ENCODE assay signal across 8 cellular contexts in genomic region chr11:125887373-125888324, GRCh38. TPM values are rescaled to one million over a fixed set of nuclear protein-coding genes. Genes with fewer than 3 reads are reported as not detected.
DNase-seq lines count a peak whose midpoint lies in the region; ATAC-seq, FAIRE-seq and TF ChIP-seq lines count a peak whose summit lies in the region.

TSS of gene HYLS1 (plus strand) at chr11:125887668. CDS start at chr11:125899369, 11,701 bp downstream.

- FAIRE-seq in GM19239 (lab: Jason Lieb, UNC) = peak; percentile 92

- H4K20me1 ChIP-seq in BLaER1 treated with 17β-estradiol and CSF1 and Interleukin-3, amounts not matched to agents 10 nM and 100 nM = peaks cover 0 to 24% (median 8%) of the 10 kb centered on the region in 11 experiments; a peak in 7 of 22 replicates

- ATAC-seq in HG03442 (IDR thresholded peaks at IDR 0.05; ENCODE audit: unreplicated experiment) (peak; percentile 82), left lung (peak; percentile 97)

- H3K4me3 ChIP-seq in BLaER1 treated with 17β-estradiol and CSF1 and Interleukin-3, amounts not matched to agents 10 nM and 100 nM = peak within 1 kb of the TSS; percentile 74 to 93 (median 81)
- H3K4me3 ChIP-seq in left lung = peak within 1 kb of the TSS; percentile 65 to 74

- H3K27ac ChIP-seq in BLaER1 treated with 17β-estradiol and CSF1 and Interleukin-3, amounts not matched to agents 10 nM and 100 nM = peak within 1 kb of the TSS; percentile 74 to 99 (median 94)
- H3K27ac ChIP-seq in left lung = peak within 1 kb of the TSS; percentile 92 to 94

- H3K27me3 ChIP-seq in BLaER1 treated with 17β-estradiol and CSF1 and Interleukin-3, amounts not matched to agents 10 nM and 100 nM = no peaks in the 10 kb centered on the region
- H3K27me3 ChIP-seq in left lung = no peaks in the 10 kb centered on the region

- H3K9ac ChIP-seq in BLaER1 treated with 17β-estradiol and CSF1 and Interleukin-3, amounts not matched to agents 10 nM and 100 nM = peak within 1 kb of the TSS; percentile 87 to 98 (median 92)

- H3K4me1 ChIP-seq in BLaER1 treated with 17β-estradiol and CSF1 and Interleukin-3, amounts not matched to agents 10 nM and 100 nM = peaks cover 15 to 34% (median 31%) of the 10 kb centered on the region in 10 experiments
- peaks cover 5 to 22% of the 10 kb centered on the region in 2 donors for H3K4me1 ChIP-seq in left lung

- H3K9me3 ChIP-seq in BLaER1 treated with 17β-estradiol and CSF1 and Interleukin-3, amounts not matched to agents 10 nM and 100 nM (replicated peaks in 1 of 11) = peaks cover 0 to 21% (median 5%) of the 10 kb centered on the region in 11 experiments; a peak in 9 of 22 replicates
- H3K9me3 ChIP-seq in left lung = no peaks in the 10 kb centered on the region

- peaks cover 5 to 28% (median 18%) of the 10 kb centered on the region in 11 experiments; a peak in 21 of 22 replicates for H3K36me3 ChIP-seq in BLaER1 treated with 17β-estradiol and CSF1 and Interleukin-3, amounts not matched to agents 10 nM and 100 nM
- peaks cover 0 to 4% of the 10 kb centered on the region in 2 donors for H3K36me3 ChIP-seq in left lung

- DNase-seq in GM19239 (ENCODE audit: insufficient read length, low spot score) (peak; percentile 76), NCI-H526 (lab: John Stamatoyannopoulos, UW) (peak; percentile 91 to 99), dermis blood vessel endothelial cell (peak; percentile 98), left lung (peak; percentile 96 to 98)
- peak; percentile 90 to 94 for DNase-seq in activated CD4-positive, alpha-beta T cell treated with anti-CD3 and anti-CD28 coated beads, Interleukin-2, amount 50 U/mL, for 24 hours (ENCODE audit: low read depth in 1 of 2, low spot score in 1 of 2)
- peak; percentile 98 for DNase-seq in stimulated activated CD4-positive, alpha-beta T cell treated with anti-CD3 and anti-CD28 coated beads, Interleukin-2, amount 100 ng/mL, for 48 hours

- peak in 1 of 2 donors; percentile 26 for TF ChIP-seq CTCF in left lung (IDR thresholded peaks at IDR 0.05)

- H3K4me2 ChIP-seq in BLaER1 treated with 17β-estradiol and CSF1 and Interleukin-3, amounts not matched to agents 10 nM and 100 nM = peak within 1 kb of the TSS; percentile 63 to 96 (median 85)

- intact Hi-C loops in left lung (cut with DNase I) = no loop called here

RNA-seq across cellular contexts. Expression of gene HYLS1, which starts in this region (rescaled TPM):
- total RNA-seq in dermis blood vessel endothelial cell (9.0 and 10.6 TPM in 2 replicates), left lung (1 to 10 TPM; 3.4 to 4.9 TPM)

Comparison
In these comparisons a context has a peak if more than half of its experiments do, and no peak if none do; other contexts are left out.
1. Peak in every context shown above with its lines: DNase-seq, ATAC-seq, H3K4me3 ChIP-seq and H3K27ac ChIP-seq.